ENCODE assay signal across 1 cellular context in the genomic region with DNA sequence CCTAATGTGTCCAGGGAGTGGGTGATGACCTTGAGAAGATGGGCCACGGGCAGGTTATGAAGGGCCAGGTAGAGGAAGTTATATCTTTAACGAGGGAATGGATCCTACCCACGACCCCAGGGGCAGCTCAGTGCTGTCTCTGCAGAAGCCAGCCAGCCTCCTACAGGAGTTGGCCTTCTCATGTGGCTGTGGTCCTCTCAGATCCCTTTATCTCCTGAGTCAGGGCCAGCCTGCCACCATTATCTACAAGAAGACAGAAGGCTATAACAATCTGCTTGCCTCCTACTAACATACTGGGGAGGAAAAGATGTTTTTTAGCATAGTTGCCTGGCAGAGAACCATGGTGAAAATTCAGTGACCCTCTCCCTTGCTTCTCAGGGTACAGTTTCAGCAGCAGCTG.
TF ChIP-seq lines count a peak whose summit lies in the region.

No MANE protein-coding gene starts in this region.

TF ChIP-seq in K562, 482 proteins besides CTCF, POLR2A, EP300 and RAD21 (continued from another document and continues in another):
- no peak for TF ChIP-seq SMAD2 (IDR thresholded peaks at IDR 0.05; ENCODE audit: low read depth, low read length)
- TF ChIP-seq, protein P1, sequence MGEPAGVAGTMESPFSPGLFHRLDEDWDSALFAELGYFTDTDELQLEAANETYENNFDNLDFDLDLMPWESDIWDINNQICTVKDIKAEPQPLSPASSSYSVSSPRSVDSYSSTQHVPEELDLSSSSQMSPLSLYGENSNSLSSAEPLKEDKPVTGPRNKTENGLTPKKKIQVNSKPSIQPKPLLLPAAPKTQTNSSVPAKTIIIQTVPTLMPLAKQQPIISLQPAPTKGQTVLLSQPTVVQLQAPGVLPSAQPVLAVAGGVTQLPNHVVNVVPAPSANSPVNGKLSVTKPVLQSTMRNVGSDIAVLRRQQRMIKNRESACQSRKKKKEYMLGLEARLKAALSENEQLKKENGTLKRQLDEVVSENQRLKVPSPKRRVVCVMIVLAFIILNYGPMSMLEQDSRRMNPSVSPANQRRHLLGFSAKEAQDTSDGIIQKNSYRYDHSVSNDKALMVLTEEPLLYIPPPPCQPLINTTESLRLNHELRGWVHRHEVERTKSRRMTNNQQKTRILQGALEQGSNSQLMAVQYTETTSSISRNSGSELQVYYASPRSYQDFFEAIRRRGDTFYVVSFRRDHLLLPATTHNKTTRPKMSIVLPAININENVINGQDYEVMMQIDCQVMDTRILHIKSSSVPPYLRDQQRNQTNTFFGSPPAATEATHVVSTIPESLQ (CRISPR knock-in tag; IDR thresholded peaks at IDR 0.05), result no peak
- TF ChIP-seq, protein P2, sequence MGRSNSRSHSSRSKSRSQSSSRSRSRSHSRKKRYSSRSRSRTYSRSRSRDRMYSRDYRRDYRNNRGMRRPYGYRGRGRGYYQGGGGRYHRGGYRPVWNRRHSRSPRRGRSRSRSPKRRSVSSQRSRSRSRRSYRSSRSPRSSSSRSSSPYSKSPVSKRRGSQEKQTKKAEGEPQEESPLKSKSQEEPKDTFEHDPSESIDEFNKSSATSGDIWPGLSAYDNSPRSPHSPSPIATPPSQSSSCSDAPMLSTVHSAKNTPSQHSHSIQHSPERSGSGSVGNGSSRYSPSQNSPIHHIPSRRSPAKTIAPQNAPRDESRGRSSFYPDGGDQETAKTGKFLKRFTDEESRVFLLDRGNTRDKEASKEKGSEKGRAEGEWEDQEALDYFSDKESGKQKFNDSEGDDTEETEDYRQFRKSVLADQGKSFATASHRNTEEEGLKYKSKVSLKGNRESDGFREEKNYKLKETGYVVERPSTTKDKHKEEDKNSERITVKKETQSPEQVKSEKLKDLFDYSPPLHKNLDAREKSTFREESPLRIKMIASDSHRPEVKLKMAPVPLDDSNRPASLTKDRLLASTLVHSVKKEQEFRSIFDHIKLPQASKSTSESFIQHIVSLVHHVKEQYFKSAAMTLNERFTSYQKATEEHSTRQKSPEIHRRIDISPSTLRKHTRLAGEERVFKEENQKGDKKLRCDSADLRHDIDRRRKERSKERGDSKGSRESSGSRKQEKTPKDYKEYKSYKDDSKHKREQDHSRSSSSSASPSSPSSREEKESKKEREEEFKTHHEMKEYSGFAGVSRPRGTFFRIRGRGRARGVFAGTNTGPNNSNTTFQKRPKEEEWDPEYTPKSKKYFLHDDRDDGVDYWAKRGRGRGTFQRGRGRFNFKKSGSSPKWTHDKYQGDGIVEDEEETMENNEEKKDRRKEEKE (IDR thresholded peaks at IDR 0.05; ENCODE audit: borderline replicate concordance in 1 of 2, control insufficient read depth in 1 of 2, low read depth in 2 of 2, low read length in 1 of 2), result no peak
- TF ChIP-seq U2AF1 (optimal IDR thresholded peaks at IDR 0.05; ENCODE audit: low read depth, low read length), result no peak
- TF ChIP-seq, protein P3, sequence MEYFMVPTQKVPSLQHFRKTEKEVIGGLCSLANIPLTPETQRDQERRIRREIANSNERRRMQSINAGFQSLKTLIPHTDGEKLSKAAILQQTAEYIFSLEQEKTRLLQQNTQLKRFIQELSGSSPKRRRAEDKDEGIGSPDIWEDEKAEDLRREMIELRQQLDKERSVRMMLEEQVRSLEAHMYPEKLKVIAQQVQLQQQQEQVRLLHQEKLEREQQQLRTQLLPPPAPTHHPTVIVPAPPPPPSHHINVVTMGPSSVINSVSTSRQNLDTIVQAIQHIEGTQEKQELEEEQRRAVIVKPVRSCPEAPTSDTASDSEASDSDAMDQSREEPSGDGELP (CRISPR knock-in tag; IDR thresholded peaks at IDR 0.05; ENCODE audit: borderline replicate concordance), result no peak; the same call in 1 of the 2 replicates
- TF ChIP-seq, protein P4, sequence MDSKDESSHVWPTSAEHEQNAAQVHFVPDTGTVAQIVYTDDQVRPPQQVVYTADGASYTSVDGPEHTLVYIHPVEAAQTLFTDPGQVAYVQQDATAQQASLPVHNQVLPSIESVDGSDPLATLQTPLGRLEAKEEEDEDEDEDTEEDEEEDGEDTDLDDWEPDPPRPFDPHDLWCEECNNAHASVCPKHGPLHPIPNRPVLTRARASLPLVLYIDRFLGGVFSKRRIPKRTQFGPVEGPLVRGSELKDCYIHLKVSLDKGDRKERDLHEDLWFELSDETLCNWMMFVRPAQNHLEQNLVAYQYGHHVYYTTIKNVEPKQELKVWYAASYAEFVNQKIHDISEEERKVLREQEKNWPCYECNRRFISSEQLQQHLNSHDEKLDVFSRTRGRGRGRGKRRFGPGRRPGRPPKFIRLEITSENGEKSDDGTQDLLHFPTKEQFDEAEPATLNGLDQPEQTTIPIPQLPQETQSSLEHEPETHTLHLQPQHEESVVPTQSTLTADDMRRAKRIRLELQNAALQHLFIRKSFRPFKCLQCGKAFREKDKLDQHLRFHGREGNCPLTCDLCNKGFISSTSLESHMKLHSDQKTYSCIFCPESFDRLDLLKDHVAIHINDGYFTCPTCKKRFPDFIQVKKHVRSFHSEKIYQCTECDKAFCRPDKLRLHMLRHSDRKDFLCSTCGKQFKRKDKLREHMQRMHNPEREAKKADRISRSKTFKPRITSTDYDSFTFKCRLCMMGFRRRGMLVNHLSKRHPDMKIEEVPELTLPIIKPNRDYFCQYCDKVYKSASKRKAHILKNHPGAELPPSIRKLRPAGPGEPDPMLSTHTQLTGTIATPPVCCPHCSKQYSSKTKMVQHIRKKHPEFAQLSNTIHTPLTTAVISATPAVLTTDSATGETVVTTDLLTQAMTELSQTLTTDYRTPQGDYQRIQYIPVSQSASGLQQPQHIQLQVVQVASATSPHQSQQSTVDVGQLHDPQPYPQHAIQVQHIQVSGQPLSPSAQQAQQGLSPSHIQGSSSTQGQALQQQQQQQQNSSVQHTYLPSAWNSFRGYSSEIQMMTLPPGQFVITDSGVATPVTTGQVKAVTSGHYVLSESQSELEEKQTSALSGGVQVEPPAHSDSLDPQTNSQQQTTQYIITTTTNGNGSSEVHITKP (IDR thresholded peaks at IDR 0.05; ENCODE audit: partially characterized antibody), result peak; percentile 25
- TF ChIP-seq FOXM1 (IDR thresholded peaks at IDR 0.05; ENCODE audit: low read depth), result peak; percentile 71; the same call in 1 of the 2 replicates
- no peak for TF ChIP-seq FOXM1 (CRISPR knock-in tag; IDR thresholded peaks at IDR 0.05; ENCODE audit: low read depth)
- no peak for TF ChIP-seq SIN3B (IDR thresholded peaks at IDR 0.05; ENCODE audit: low read depth)
- TF ChIP-seq, protein P5, sequence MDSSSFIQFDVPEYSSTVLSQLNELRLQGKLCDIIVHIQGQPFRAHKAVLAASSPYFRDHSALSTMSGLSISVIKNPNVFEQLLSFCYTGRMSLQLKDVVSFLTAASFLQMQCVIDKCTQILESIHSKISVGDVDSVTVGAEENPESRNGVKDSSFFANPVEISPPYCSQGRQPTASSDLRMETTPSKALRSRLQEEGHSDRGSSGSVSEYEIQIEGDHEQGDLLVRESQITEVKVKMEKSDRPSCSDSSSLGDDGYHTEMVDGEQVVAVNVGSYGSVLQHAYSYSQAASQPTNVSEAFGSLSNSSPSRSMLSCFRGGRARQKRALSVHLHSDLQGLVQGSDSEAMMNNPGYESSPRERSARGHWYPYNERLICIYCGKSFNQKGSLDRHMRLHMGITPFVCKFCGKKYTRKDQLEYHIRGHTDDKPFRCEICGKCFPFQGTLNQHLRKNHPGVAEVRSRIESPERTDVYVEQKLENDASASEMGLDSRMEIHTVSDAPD (CRISPR knock-in tag; IDR thresholded peaks at IDR 0.05), result no peak
- no peak for TF ChIP-seq RFX7 (CRISPR knock-in tag; IDR thresholded peaks at IDR 0.05)
- TF ChIP-seq CBFA2T2 (conservative IDR thresholded peaks at IDR 0.05), result peak; percentile 95
- no peak for TF ChIP-seq SMARCC2 (IDR thresholded peaks at IDR 0.05; ENCODE audit: low read depth)
- TF ChIP-seq, protein P6, sequence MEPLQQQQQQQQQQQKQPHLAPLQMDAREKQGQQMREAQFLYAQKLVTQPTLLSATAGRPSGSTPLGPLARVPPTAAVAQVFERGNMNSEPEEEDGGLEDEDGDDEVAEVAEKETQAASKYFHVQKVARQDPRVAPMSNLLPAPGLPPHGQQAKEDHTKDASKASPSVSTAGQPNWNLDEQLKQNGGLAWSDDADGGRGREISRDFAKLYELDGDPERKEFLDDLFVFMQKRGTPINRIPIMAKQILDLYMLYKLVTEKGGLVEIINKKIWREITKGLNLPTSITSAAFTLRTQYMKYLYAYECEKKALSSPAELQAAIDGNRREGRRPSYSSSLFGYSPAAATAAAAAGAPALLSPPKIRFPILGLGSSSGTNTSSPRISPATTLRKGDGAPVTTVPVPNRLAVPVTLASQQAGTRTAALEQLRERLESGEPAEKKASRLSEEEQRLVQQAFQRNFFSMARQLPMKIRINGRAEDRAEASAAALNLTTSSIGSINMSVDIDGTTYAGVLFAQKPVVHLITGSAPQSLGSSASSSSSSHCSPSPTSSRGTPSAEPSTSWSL (CRISPR knock-in tag; IDR thresholded peaks at IDR 0.05; ENCODE audit: borderline replicate concordance), result no peak
- no peak for TF ChIP-seq PHF8 (IDR thresholded peaks at IDR 0.05; ENCODE audit: borderline replicate concordance, low read length)
- no peak for TF ChIP-seq LCOR (CRISPR knock-in tag; IDR thresholded peaks at IDR 0.05)
- TF ChIP-seq KAT2B (IDR thresholded peaks at IDR 0.05; ENCODE audit: low read depth, low read length), result no peak
- TF ChIP-seq MEIS2 (IDR thresholded peaks at IDR 0.05; ENCODE audit: partially characterized antibody), result no peak
- TF ChIP-seq, protein P7, sequence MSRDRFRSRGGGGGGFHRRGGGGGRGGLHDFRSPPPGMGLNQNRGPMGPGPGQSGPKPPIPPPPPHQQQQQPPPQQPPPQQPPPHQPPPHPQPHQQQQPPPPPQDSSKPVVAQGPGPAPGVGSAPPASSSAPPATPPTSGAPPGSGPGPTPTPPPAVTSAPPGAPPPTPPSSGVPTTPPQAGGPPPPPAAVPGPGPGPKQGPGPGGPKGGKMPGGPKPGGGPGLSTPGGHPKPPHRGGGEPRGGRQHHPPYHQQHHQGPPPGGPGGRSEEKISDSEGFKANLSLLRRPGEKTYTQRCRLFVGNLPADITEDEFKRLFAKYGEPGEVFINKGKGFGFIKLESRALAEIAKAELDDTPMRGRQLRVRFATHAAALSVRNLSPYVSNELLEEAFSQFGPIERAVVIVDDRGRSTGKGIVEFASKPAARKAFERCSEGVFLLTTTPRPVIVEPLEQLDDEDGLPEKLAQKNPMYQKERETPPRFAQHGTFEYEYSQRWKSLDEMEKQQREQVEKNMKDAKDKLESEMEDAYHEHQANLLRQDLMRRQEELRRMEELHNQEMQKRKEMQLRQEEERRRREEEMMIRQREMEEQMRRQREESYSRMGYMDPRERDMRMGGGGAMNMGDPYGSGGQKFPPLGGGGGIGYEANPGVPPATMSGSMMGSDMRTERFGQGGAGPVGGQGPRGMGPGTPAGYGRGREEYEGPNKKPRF (IDR thresholded peaks at IDR 0.05; ENCODE audit: low read depth, low read length), result no peak
- TF ChIP-seq NBN (IDR thresholded peaks at IDR 0.05; ENCODE audit: low read depth), result peak; percentile 26; the same call in 1 of the 2 replicates
- no peak for TF ChIP-seq TCFL5 (CRISPR knock-in tag; conservative IDR thresholded peaks at IDR 0.05)
- TF ChIP-seq, protein P8, sequence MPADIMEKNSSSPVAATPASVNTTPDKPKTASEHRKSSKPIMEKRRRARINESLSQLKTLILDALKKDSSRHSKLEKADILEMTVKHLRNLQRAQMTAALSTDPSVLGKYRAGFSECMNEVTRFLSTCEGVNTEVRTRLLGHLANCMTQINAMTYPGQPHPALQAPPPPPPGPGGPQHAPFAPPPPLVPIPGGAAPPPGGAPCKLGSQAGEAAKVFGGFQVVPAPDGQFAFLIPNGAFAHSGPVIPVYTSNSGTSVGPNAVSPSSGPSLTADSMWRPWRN (IDR thresholded peaks at IDR 0.05; ENCODE audit: low read depth), result no peak
- no peak for TF ChIP-seq NR2C1 (IDR thresholded peaks at IDR 0.05)
- no peak for TF ChIP-seq NR2C1 (tag; IDR thresholded peaks at IDR 0.05)
- TF ChIP-seq MAFK (IDR thresholded peaks at IDR 0.05; ENCODE audit: low read length), result no peak
- no peak for TF ChIP-seq CSDE1 (IDR thresholded peaks at IDR 0.05)
- no peak for TF ChIP-seq COPS2 (conservative IDR thresholded peaks at IDR 0.05)
- TF ChIP-seq, protein P9, sequence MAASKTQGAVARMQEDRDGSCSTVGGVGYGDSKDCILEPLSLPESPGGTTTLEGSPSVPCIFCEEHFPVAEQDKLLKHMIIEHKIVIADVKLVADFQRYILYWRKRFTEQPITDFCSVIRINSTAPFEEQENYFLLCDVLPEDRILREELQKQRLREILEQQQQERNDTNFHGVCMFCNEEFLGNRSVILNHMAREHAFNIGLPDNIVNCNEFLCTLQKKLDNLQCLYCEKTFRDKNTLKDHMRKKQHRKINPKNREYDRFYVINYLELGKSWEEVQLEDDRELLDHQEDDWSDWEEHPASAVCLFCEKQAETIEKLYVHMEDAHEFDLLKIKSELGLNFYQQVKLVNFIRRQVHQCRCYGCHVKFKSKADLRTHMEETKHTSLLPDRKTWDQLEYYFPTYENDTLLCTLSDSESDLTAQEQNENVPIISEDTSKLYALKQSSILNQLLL (CRISPR knock-in tag; IDR thresholded peaks at IDR 0.05; ENCODE audit: borderline replicate concordance), result no peak
- TF ChIP-seq ZNF408 (CRISPR knock-in tag; IDR thresholded peaks at IDR 0.05; ENCODE audit: low read depth), result no peak
- no peak for TF ChIP-seq ZSCAN29 (IDR thresholded peaks at IDR 0.05)
- no peak for TF ChIP-seq SRSF3 (IDR thresholded peaks at IDR 0.05; ENCODE audit: insufficient read depth, low read length)
- TF ChIP-seq SIX5 (IDR thresholded peaks at IDR 0.05; ENCODE audit: borderline replicate concordance in 1 of 2, insufficient read depth in 1 of 2, low read depth in 1 of 2, low read length in 2 of 2), result no peak
- no peak for TF ChIP-seq POLR3G (IDR thresholded peaks at IDR 0.05; ENCODE audit: extremely low read depth, insufficient read length, insufficient replicate concordance)
- no peak for TF ChIP-seq ZNF41 (CRISPR knock-in tag; conservative IDR thresholded peaks at IDR 0.05)
- no peak for TF ChIP-seq ETV6 (IDR thresholded peaks at IDR 0.05; ENCODE audit: borderline replicate concordance in 1 of 2, low read depth in 2 of 2, low read length in 1 of 2)
- no peak for TF ChIP-seq ETV6 (CRISPR knock-in tag; IDR thresholded peaks at IDR 0.05; ENCODE audit: borderline replicate concordance)
- no peak for TF ChIP-seq ASH1L (IDR thresholded peaks at IDR 0.05; ENCODE audit: borderline replicate concordance, low read depth, partially characterized antibody)
- TF ChIP-seq PRPF4 (IDR thresholded peaks at IDR 0.05; ENCODE audit: insufficient read depth, low read depth, low read length, poor library complexity, severe bottlenecking), result no peak
- no peak for TF ChIP-seq CBX8 (IDR thresholded peaks at IDR 0.05; ENCODE audit: borderline replicate concordance, extremely low read depth, low read depth, low read length, poor library complexity, severe bottlenecking)
- TF ChIP-seq MCM7 (IDR thresholded peaks at IDR 0.05), result no peak
- peak; percentile 89 for TF ChIP-seq DPF2 (IDR thresholded peaks at IDR 0.05)
- no peak for TF ChIP-seq ETS2 (tag; IDR thresholded peaks at IDR 0.05; ENCODE audit: borderline replicate concordance, poor library complexity, severe bottlenecking)
- no peak for TF ChIP-seq ZSCAN32 (CRISPR knock-in tag; IDR thresholded peaks at IDR 0.05)
- TF ChIP-seq XRCC4 (IDR thresholded peaks at IDR 0.05; ENCODE audit: extremely low read depth, insufficient read depth, insufficient read length), result no peak
- no peak for TF ChIP-seq RBM22 (IDR thresholded peaks at IDR 0.05; ENCODE audit: low read depth, low read length, poor library complexity, severe bottlenecking)
